In genomic region chr6:25002326-25003066, GRCh38 we compare ENCODE assay signal across 28 cellular contexts.
DNase-seq lines count a peak whose midpoint lies in the region; ATAC-seq, FAIRE-seq and TF ChIP-seq lines count a peak whose summit lies in the region.
"Had no signal": no experiment of that assay in that cellular context is flagged by ENCODE, and none has a peak within 500 bp of the region (broad histone marks: within the 10 kb centered on the region; RNA-seq: fewer than 3 reads in every experiment).

No MANE protein-coding gene starts in this region.

- H3K36me3 Mint-ChIP-seq in IgD-negative memory B cell = no peaks in the 10 kb centered on the region

- H3K4me3 Mint-ChIP-seq in IgD-negative memory B cell = peak overlapping the region in 1 of 4 donors; percentile 30
- H3K4me3 Mint-ChIP-seq: effector memory CD8-positive, alpha-beta T cell had no signal

- ATAC-seq in HG03039 (IDR thresholded peaks at IDR 0.05; ENCODE audit: unreplicated experiment) = no peak
- ATAC-seq: effector memory CD8-positive, alpha-beta T cell had no signal

- DNase-seq in AG10803 (ENCODE audit: low read depth) (peak; percentile 31), bronchial epithelial cell (ENCODE audit: low read depth) (peak; percentile 37), lung microvascular endothelial cell (ENCODE audit: low read depth in 2 of 2) (peak; percentile 7 to 22), NCI-H526 treated with DMSO at 0.1 percent for 48 hours (lab: John Stamatoyannopoulos, UW) (no peak), ecto neural progenitor cell (ENCODE audit: low spot score) (no peak)
- no peak for DNase-seq in central memory CD4-positive, alpha-beta T cell
- DNase-seq: activated CD4-positive, alpha-beta T cell treated with anti-CD3 and anti-CD28 coated beads for 1 hour; activated naive CD4-positive, alpha-beta T cell; activated T-cell treated with anti-CD3 and anti-CD28 coated beads, Interleukin-2, amount 50 U/mL, for 1 hour; adrenal gland; brain microvascular endothelial cell; DMS79; effector memory CD8-positive, alpha-beta T cell; esophagus squamous epithelium; NCI-H1105; NCI-H2029; SHP77 treated with DMSO at 0.1 percent for 48 hours; stimulated activated CD8-positive, alpha-beta memory T cell treated with anti-CD3 and anti-CD28 coated beads, Interleukin-4, amount 100 ng/mL, for 48 hours; stomach had no signal

- H3K4me1 Mint-ChIP-seq in IgD-negative memory B cell = peaks cover 54 to 71% (median 68%) of the 10 kb centered on the region in 3 donors

- H3K27me3 Mint-ChIP-seq in IgD-negative memory B cell = no peaks in the 10 kb centered on the region
- H3K27me3 Mint-ChIP-seq: effector memory CD8-positive, alpha-beta T cell; progenitor cell of endocrine pancreas had no signal

- H3K9me3 Mint-ChIP-seq in IgD-negative memory B cell = no peaks in the 10 kb centered on the region
- H3K9me3 Mint-ChIP-seq: effector memory CD8-positive, alpha-beta T cell had no signal

- no peaks in the 10 kb centered on the region for H3K36me3 ChIP-seq in bronchial epithelial cell (ENCODE audit: control insufficient read depth, insufficient read depth, low read length)
- H3K36me3 ChIP-seq: adrenal gland, brain microvascular endothelial cell, esophagus squamous epithelium, neutrophil, stomach, tibial nerve had no signal

- FAIRE-seq in bronchial epithelial cell (lab: Jason Lieb, UNC) = no peak
- FAIRE-seq: A204.1, colon, GM18507 had no signal

- H3K4me3 ChIP-seq in AG10803 (ENCODE audit: low read length) (no peak overlapping the region), bronchial epithelial cell (ENCODE audit: low read depth, low read length) (no peak overlapping the region)
- H3K4me3 ChIP-seq: adrenal gland, esophagus squamous epithelium, lung, stomach, tibial nerve had no signal

- TF ChIP-seq CTCF in AG10803 (conservative IDR thresholded peaks at IDR 0.05; ENCODE audit: low read length) (no peak), bronchial epithelial cell (IDR thresholded peaks at IDR 0.05; ENCODE audit: insufficient read depth, low read length, severe bottlenecking) (no peak)

- peak overlapping the region in 2 of 3 donors; percentile 6 to 25 for H3K27ac Mint-ChIP-seq in IgD-negative memory B cell
- H3K27ac Mint-ChIP-seq: progenitor cell of endocrine pancreas had no signal

- no peaks in the 10 kb centered on the region for H3K27me3 ChIP-seq in bronchial epithelial cell (ENCODE audit: control insufficient read depth, insufficient read depth, low read length)
- H3K27me3 ChIP-seq: adrenal gland, brain microvascular endothelial cell, esophagus squamous epithelium, neutrophil, stomach, tibial nerve had no signal

Comparison
In these comparisons a context has a peak if more than half of its experiments do, and no peak if none do; other contexts are left out.
1. DNase-seq: peak in AG10803 (single experiment), bronchial epithelial cell (single experiment) and lung microvascular endothelial cell (2 of 2); none in central memory CD4-positive, alpha-beta T cell (single experiment), NCI-H526 treated with DMSO at 0.1 percent for 48 hours (single experiment) and ecto neural progenitor cell (single experiment).